In genomic region chr16:30064746-30065111, GRCh38 we compare ENCODE assay signal across 6 cellular contexts. TPM values are rescaled to one million over a fixed set of nuclear protein-coding genes. Genes with fewer than 3 reads are reported as not detected.
DNase-seq lines count a peak whose midpoint lies in the region; ATAC-seq, FAIRE-seq and TF ChIP-seq lines count a peak whose summit lies in the region.

No MANE protein-coding gene starts in this region.

- peak overlapping the region; percentile 46 for H2BK120ac ChIP-seq in mesendoderm (ENCODE audit: low read depth, low read length)

- H3K4me1 Mint-ChIP-seq in activated T-helper 17 cell treated with anti-CD3 and anti-CD28 coated beads, Interleukin-2, amount 50 U/mL, for 72 hours, result peaks cover 9% of the 10 kb centered on the region

- H3K27ac Mint-ChIP-seq in activated T-helper 17 cell treated with anti-CD3 and anti-CD28 coated beads, Interleukin-2, amount 50 U/mL, for 72 hours, result peak overlapping the region; percentile 95

- no peak overlapping the region for H2AK5ac ChIP-seq in mesendoderm (ENCODE audit: low read length)

- H3K27ac ChIP-seq in mesendoderm (ENCODE audit: low read depth, low read length), result peak overlapping the region; percentile 100

- no peak overlapping the region for H2BK15ac ChIP-seq in mesendoderm (replicated peaks; ENCODE audit: low read depth)

- H3K4me1 ChIP-seq in mesendoderm (ENCODE audit: control insufficient read depth, low read depth, low read length), result peaks cover 11% of the 10 kb centered on the region

- peaks cover 25% of the 10 kb centered on the region for H3K79me2 ChIP-seq in mesendoderm (ENCODE audit: control insufficient read depth, insufficient read depth, low read length)

- peak overlapping the region; percentile 93 for H3K4me2 ChIP-seq in mesendoderm (ENCODE audit: low read length)

- peak overlapping the region; percentile 39 for H3K23ac ChIP-seq in mesendoderm (ENCODE audit: low read length)

- WGBS in mesendoderm (ENCODE audit: extremely low coverage, insufficient coverage, low lambda C conversion rate), result no CpG with 5 or more reads among the region's 26 CpGs

- H3K27me3 ChIP-seq in mesendoderm (ENCODE audit: insufficient read depth, low read length, poor library complexity), result no peaks in the 10 kb centered on the region

- peak overlapping the region; percentile 31 for H3K18ac ChIP-seq in mesendoderm (ENCODE audit: low read length)

- no peak overlapping the region for H4K8ac ChIP-seq in mesendoderm (ENCODE audit: low read depth, low read length)

- H4K5ac ChIP-seq in mesendoderm (ENCODE audit: low read length), result no peak overlapping the region

- ATAC-seq in activated T-helper 17 cell treated with anti-CD3 and anti-CD28 coated beads, Interleukin-2, amount 50 U/mL, for 72 hours (replicated peaks), result no peak
- ATAC-seq in HG03342 (IDR thresholded peaks at IDR 0.05; ENCODE audit: unreplicated experiment), result no peak

- no peak for TF ChIP-seq POLR2A in GM12891 (IDR thresholded peaks at IDR 0.05; ENCODE audit: low read depth, low read length)

- peaks cover 26% of the 10 kb centered on the region for H3K79me1 ChIP-seq in mesendoderm (ENCODE audit: low read length)

- H2BK5ac ChIP-seq in mesendoderm (ENCODE audit: low read length), result peak overlapping the region; percentile 100

- H3K4me3 ChIP-seq in mesendoderm (ENCODE audit: low read length), result peak overlapping the region; percentile 86

- H3K36me3 Mint-ChIP-seq in activated T-helper 17 cell treated with anti-CD3 and anti-CD28 coated beads, Interleukin-2, amount 50 U/mL, for 72 hours (ENCODE audit: low read depth), result peaks cover 62% of the 10 kb centered on the region

- H3K9ac ChIP-seq in mesendoderm (ENCODE audit: low read length), result peak overlapping the region; percentile 100

- peak overlapping the region; percentile 92 for H3K4me3 Mint-ChIP-seq in activated T-helper 17 cell treated with anti-CD3 and anti-CD28 coated beads, Interleukin-2, amount 50 U/mL, for 72 hours

- H3K36me3 ChIP-seq in mesendoderm (ENCODE audit: control insufficient read depth, insufficient read depth, low read length), result peaks cover 17% of the 10 kb centered on the region

- peak overlapping the region; percentile 100 for H3K56ac ChIP-seq in mesendoderm (ENCODE audit: low read length)

- DNase-seq in GM12891 (ENCODE audit: insufficient read length, low spot score) (no peak), mesendoderm (no peak), AG20443 (ENCODE audit: low spot score) (no peak), NCI-H510A (lab: John Stamatoyannopoulos, UW) (no peak)

- H3K4ac ChIP-seq in mesendoderm (ENCODE audit: low read depth, low read length), result peak overlapping the region; percentile 98

- H3K9me3 Mint-ChIP-seq in activated T-helper 17 cell treated with anti-CD3 and anti-CD28 coated beads, Interleukin-2, amount 50 U/mL, for 72 hours, result no peaks in the 10 kb centered on the region

- H3K27me3 Mint-ChIP-seq in activated T-helper 17 cell treated with anti-CD3 and anti-CD28 coated beads, Interleukin-2, amount 50 U/mL, for 72 hours, result no peaks in the 10 kb centered on the region

- FAIRE-seq in GM12891 (lab: Jason Lieb, UNC), result no peak

TF ChIP-seq in GM12891, 5 proteins besides CTCF, POLR2A, EP300 and RAD21:
- no peak for TF ChIP-seq PAX5 (IDR thresholded peaks at IDR 0.05; ENCODE audit: insufficient read depth, low read length, severe bottlenecking)
- peak; percentile 46; the same call in 1 of the 2 replicates for TF ChIP-seq TAF1 (IDR thresholded peaks at IDR 0.05; ENCODE audit: low read depth, low read length)
- no peak for TF ChIP-seq SPI1 (IDR thresholded peaks at IDR 0.05; ENCODE audit: low read depth, low read length)

RNA-seq across cellular contexts. Expression of gene ALDOA, which starts 0.8 kb away (rescaled TPM):
- polyA plus RNA-seq in GM12891 (2012; ENCODE audit: low read depth, missing spikeins), result 1,510 TPM
- 1,000 to 10,000 TPM; 2,200 to 3,862 TPM for total RNA-seq in activated T-helper 17 cell treated with anti-CD3 and anti-CD28 coated beads, Interleukin-2, amount 50 U/mL, for 72 hours
- polyA plus RNA-seq in mesendoderm (2013, experiment 1 of 2), result 759 TPM
- polyA plus RNA-seq in mesendoderm (2013, experiment 2 of 2), result 778 TPM

RNA-seq across cellular contexts. Expression of gene PPP4C, which starts 11.1 kb away (rescaled TPM):
- polyA plus RNA-seq in GM12891 (2012; ENCODE audit: low read depth, missing spikeins), result 99.6 TPM
- total RNA-seq in activated T-helper 17 cell treated with anti-CD3 and anti-CD28 coated beads, Interleukin-2, amount 50 U/mL, for 72 hours, result 100 to 1,000 TPM; 111 to 147 TPM
- 94.2 TPM for polyA plus RNA-seq in mesendoderm (2013, experiment 1 of 2)
- 93.5 TPM for polyA plus RNA-seq in mesendoderm (2013, experiment 2 of 2)

RNA-seq across cellular contexts. Expression of gene TBX6, which starts 27.0 kb away (rescaled TPM):
- 0.63 TPM for polyA plus RNA-seq in GM12891 (2012; ENCODE audit: low read depth, missing spikeins)
- 1 to 10 TPM; 1.1 to 3.7 TPM for total RNA-seq in activated T-helper 17 cell treated with anti-CD3 and anti-CD28 coated beads, Interleukin-2, amount 50 U/mL, for 72 hours
- polyA plus RNA-seq in mesendoderm (2013, experiment 1 of 2), result 2.4 TPM
- polyA plus RNA-seq in mesendoderm (2013, experiment 2 of 2), result 2.1 TPM

RNA-seq across cellular contexts. Expression of gene YPEL3, which starts 31.3 kb away (rescaled TPM):
- 24.6 TPM for polyA plus RNA-seq in GM12891 (2012; ENCODE audit: low read depth, missing spikeins)
- 100 to 1,000 TPM in 1 of 2 donors, 10 to 100 TPM in 1; 34.7 to 107 TPM for total RNA-seq in activated T-helper 17 cell treated with anti-CD3 and anti-CD28 coated beads, Interleukin-2, amount 50 U/mL, for 72 hours
- 26.3 TPM for polyA plus RNA-seq in mesendoderm (2013, experiment 1 of 2)
- 26.0 TPM for polyA plus RNA-seq in mesendoderm (2013, experiment 2 of 2)

RNA-seq across cellular contexts. Expression of gene TLCD3B, which starts 33.7 kb away (rescaled TPM):
- polyA plus RNA-seq in GM12891 (2012; ENCODE audit: low read depth, missing spikeins), result 0.50 TPM
- total RNA-seq in activated T-helper 17 cell treated with anti-CD3 and anti-CD28 coated beads, Interleukin-2, amount 50 U/mL, for 72 hours, result 1 to 10 TPM; 1.9 to 7.4 TPM
- 3.4 TPM for polyA plus RNA-seq in mesendoderm (2013, experiment 1 of 2)
- polyA plus RNA-seq in mesendoderm (2013, experiment 2 of 2), result 3.9 TPM
